ENCODE assay signal across 8 cellular contexts in the genomic region with DNA sequence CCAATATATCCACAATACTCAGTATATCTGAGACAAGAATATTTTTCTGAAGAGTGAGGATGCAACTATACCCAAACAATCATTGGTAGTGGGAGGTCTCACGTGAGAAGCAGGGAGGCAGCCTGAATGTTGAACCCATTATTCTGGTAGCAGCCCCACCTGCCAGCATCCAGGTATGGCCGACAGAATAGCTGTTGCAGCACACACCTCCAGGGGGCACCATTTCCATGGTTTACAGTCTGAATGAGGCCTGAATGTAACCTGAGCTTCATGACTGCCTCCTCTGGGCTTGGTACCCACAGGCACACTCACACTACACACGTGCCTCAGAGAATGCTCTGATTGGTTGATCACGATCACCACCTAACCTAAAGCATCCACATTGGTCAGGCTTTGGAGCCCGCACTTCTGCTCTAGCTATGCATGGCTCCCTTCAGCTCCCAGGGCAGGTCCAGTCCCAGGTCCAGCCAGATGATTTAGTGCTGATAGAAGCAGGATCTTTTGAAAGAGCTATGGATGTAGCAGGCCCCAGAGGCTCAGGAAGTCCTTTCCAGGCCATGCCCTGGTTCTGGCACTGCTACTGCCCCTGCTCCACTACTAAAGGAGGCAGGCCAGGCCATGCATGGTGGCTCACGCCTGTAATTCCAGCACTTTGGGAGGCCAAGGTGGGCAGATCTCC.
DNase-seq lines count a peak whose midpoint lies in the region; ATAC-seq and TF ChIP-seq lines count a peak whose summit lies in the region.

No MANE protein-coding gene starts in this region.

- no peak for TF ChIP-seq POLR2A in GM18505 (IDR thresholded peaks at IDR 0.05; ENCODE audit: borderline replicate concordance, extremely low read depth, insufficient read depth, insufficient read length)

- DNase-seq in 8988T = peak; percentile 81
- DNase-seq in NCI-H187 treated with DMSO at 0.1 percent for 48 hours (lab: John Stamatoyannopoulos, UW) = peak; percentile 77
- DNase-seq in T-helper 2 cell = peak; percentile 43 to 96 (median 73)
- DNase-seq in anterior cingulate cortex (lab: John Stamatoyannopoulos, UW) = peak in 46 of 58 donors; percentile 10 to 72 (median 44)
- DNase-seq in iPS-NIHi11 (ENCODE audit: low spot score) = peak; percentile 93
- peak; percentile 85 to 90 for DNase-seq in stimulated activated CD4-positive, alpha-beta T cell treated with anti-CD3 and anti-CD28 coated beads, Interleukin-15, amount 100 ng/mL, for 48 hours (ENCODE audit: low read depth in 2 of 2)

- ATAC-seq in GM18505 (IDR thresholded peaks at IDR 0.05; ENCODE audit: unreplicated experiment) = peak; percentile 75
- peak; percentile 82 for ATAC-seq in HG02938 (IDR thresholded peaks at IDR 0.05; ENCODE audit: unreplicated experiment)

Comparison
In these comparisons a context has a peak if more than half of its experiments do, and no peak if none do; other contexts are left out.
1. Peak in every context shown above with its lines: DNase-seq and ATAC-seq.